In the genomic region with DNA sequence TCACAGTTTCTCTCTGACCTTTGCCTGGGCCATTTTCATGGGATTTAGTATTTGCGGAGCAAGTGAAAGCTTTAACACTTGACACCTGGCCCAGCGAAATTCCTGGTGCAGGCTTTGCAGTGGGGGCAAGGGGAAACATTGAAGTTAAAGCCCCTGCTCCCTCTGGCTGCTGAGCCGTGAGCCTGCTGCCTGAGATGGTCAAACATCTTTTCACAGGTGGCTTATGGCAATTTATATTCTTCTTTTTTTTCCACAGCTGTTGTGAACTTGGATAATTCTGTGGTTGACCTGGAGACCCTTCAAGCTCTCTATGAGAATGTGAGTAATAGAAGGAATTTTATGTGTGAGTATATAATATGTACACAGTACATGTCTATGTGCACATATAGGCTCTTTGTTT, we compare ENCODE assay signal across 31 cellular contexts.
DNase-seq lines count a peak whose midpoint lies in the region; TF ChIP-seq lines count a peak whose summit lies in the region.
"Had no signal": no experiment of that assay in that cellular context is flagged by ENCODE, and none has a peak within 500 bp of the region (broad histone marks: within the 10 kb centered on the region; RNA-seq: fewer than 3 reads in every experiment).

No MANE protein-coding gene starts in this region.

- no peaks in the 10 kb centered on the region for H3K4me1 ChIP-seq in iPS DF 6.9 (ENCODE audit: control insufficient read depth, insufficient read depth, low read length)
- H3K4me1 ChIP-seq in OCI-LY7 (ENCODE audit: insufficient read depth, low read length, poor library complexity, severe bottlenecking): no peaks in the 10 kb centered on the region
- H3K4me1 ChIP-seq: breast epithelium, Caco-2, esophagus squamous epithelium, gastroesophageal sphincter, uterus had no signal

- H3K4me2 ChIP-seq in OCI-LY7 (ENCODE audit: low read length): no peak overlapping the region

- H4K20me1 ChIP-seq in OCI-LY7 (ENCODE audit: insufficient read depth, low read length): no peaks in the 10 kb centered on the region

- H3K9me3 Mint-ChIP-seq in progenitor cell of endocrine pancreas (ENCODE audit: low read depth): no peaks in the 10 kb centered on the region
- H3K9me3 Mint-ChIP-seq: T-helper 1 cell treated with Interleukin-12 subunit alpha and Interleukin-12 subunit beta and Interleukin-4 antibody, amounts not matched to agents 30 μg/mL and 1 μg/mL, for 36 hours had no signal

- H3K27me3 Mint-ChIP-seq in progenitor cell of endocrine pancreas: no peaks in the 10 kb centered on the region
- H3K27me3 Mint-ChIP-seq: activated CD4-positive, alpha-beta T cell treated with anti-CD3 and anti-CD28 coated beads for 36 hours; stimulated activated memory B cell treated with anti-CD40 and anti-IgM and Interleukin-4, amounts not matched to agents 10 μg/mL and 1 μg/mL and 100 μg/mL, for 72 hours had no signal

- H3K79me2 ChIP-seq in OCI-LY7 (ENCODE audit: insufficient read depth, low read depth, low read length): no peaks in the 10 kb centered on the region

- CTCF ChIA-PET in OCI-LY7 (lab: Charles Lee; ENCODE audit: unreplicated experiment): no interaction called here

- POLR2A ChIA-PET in OCI-LY7 (lab: Charles Lee): no interaction called here

- no TSS peak for BruUV-seq in OCI-LY7 (replicated peaks; lab: Mats Ljungman, UMichigan)

- DNase-seq in HCEC 1CT: peak; percentile 73
- DNase-seq in astrocyte of the cerebellum (ENCODE audit: low read depth): no peak
- peak; percentile 11 for DNase-seq in iPS DF 6.9 (ENCODE audit: low read depth, low spot score)
- DNase-seq in progenitor cell of endocrine pancreas (ENCODE audit: low spot score, unreplicated experiment): no peak
- DNase-seq in NCI-H345 (lab: John Stamatoyannopoulos, UW): no peak
- DNase-seq in NCI-H510A (lab: John Stamatoyannopoulos, UW): no peak
- DNase-seq in AG20443 (ENCODE audit: low spot score): no peak
- DNase-seq in OCI-LY7 (ENCODE audit: low spot score): no peak
- DNase-seq: activated CD4-positive, alpha-beta T cell treated with anti-CD3 and anti-CD28 coated beads for 36 hours; activated CD8-positive, alpha-beta memory T cell treated with anti-CD3 and anti-CD28 coated beads for 24 hours; activated gamma-delta T cell treated with Interleukin-2 at 50 U/mL for 16 hours; activated T-cell treated with anti-CD3 and anti-CD28 coated beads, Interleukin-2, amount 50 U/mL, for 1 hour; C1 segment of cervical spinal cord; Caco-2; DND-41; esophagus squamous epithelium; hypothalamus; KG1; NCI-H1694; NCI-H2171 treated with DMSO at 0.1 percent for 48 hours; NCI-H69; occipital lobe; stimulated activated CD4-positive, alpha-beta T cell treated with anti-CD3 and anti-CD28 coated beads, Interleukin-4, amount 100 ng/mL, for 1 hour; uterus had no signal

- in situ Hi-C loops in astrocyte of the cerebellum (cut with HindIII; ENCODE audit: low sequenced_read_pairs): no loop called here

- no peaks in the 10 kb centered on the region for H3K27me3 ChIP-seq in iPS DF 6.9 (ENCODE audit: control insufficient read depth, insufficient read depth, low read length)
- H3K27me3 ChIP-seq: breast epithelium, esophagus squamous epithelium, gastroesophageal sphincter, uterus had no signal

- no CpG with 5 or more reads among the region's 3 CpGs for WGBS in iPS DF 6.9 (ENCODE audit: insufficient coverage, insufficient read length)

- no peak overlapping the region for H3K4me3 Mint-ChIP-seq in progenitor cell of endocrine pancreas (ENCODE audit: low read depth)
- H3K4me3 Mint-ChIP-seq: activated CD4-positive, alpha-beta T cell treated with anti-CD3 and anti-CD28 coated beads for 36 hours; stimulated activated memory B cell treated with anti-CD40 and anti-IgM and Interleukin-4, amounts not matched to agents 10 μg/mL and 1 μg/mL and 100 μg/mL, for 72 hours; T-helper 1 cell treated with Interleukin-12 subunit alpha and Interleukin-12 subunit beta and Interleukin-4 antibody, amounts not matched to agents 30 μg/mL and 1 μg/mL, for 36 hours had no signal

- intact Hi-C loops in OCI-LY7 (cut with micrococcal nuclease; ENCODE audit: unreplicated experiment): no loop called here

- no peaks in the 10 kb centered on the region for H3K36me3 Mint-ChIP-seq in progenitor cell of endocrine pancreas (ENCODE audit: insufficient read depth)
- H3K36me3 Mint-ChIP-seq: stimulated activated memory B cell treated with anti-CD40 and anti-IgM and Interleukin-4, amounts not matched to agents 10 μg/mL and 1 μg/mL and 100 μg/mL, for 72 hours had no signal

- no peak overlapping the region for H3K27ac ChIP-seq in iPS DF 6.9 (ENCODE audit: low read length)
- H3K27ac ChIP-seq in OCI-LY7 (ENCODE audit: low read depth, low read length, poor library complexity, severe bottlenecking): no peak overlapping the region
- H3K27ac ChIP-seq: breast epithelium, coronary artery, esophagus squamous epithelium, gastroesophageal sphincter, RWPE1, SK-N-MC, uterus had no signal

- H3K9me2 ChIP-seq in OCI-LY7 (ENCODE audit: insufficient read depth, low read length): no peaks in the 10 kb centered on the region

- H3K4me1 Mint-ChIP-seq in progenitor cell of endocrine pancreas (ENCODE audit: low read depth): peaks cover 14% of the 10 kb centered on the region
- H3K4me1 Mint-ChIP-seq: activated CD4-positive, alpha-beta T cell treated with anti-CD3 and anti-CD28 coated beads for 36 hours; stimulated activated memory B cell treated with anti-CD40 and anti-IgM and Interleukin-4, amounts not matched to agents 10 μg/mL and 1 μg/mL and 100 μg/mL, for 72 hours had no signal

- H3K36me3 ChIP-seq in iPS DF 6.9 (ENCODE audit: control insufficient read depth, insufficient read depth, low read length): no peaks in the 10 kb centered on the region
- no peaks in the 10 kb centered on the region for H3K36me3 ChIP-seq in OCI-LY7 (ENCODE audit: insufficient read depth, low read length)
- H3K36me3 ChIP-seq: esophagus squamous epithelium, gastroesophageal sphincter, uterus had no signal

- H3K4me3 ChIP-seq in astrocyte of the cerebellum (ENCODE audit: low read depth, low read length): no peak overlapping the region
- H3K4me3 ChIP-seq in iPS DF 6.9 (ENCODE audit: low read length): no peak overlapping the region
- no peak overlapping the region for H3K4me3 ChIP-seq in OCI-LY7 (ENCODE audit: low read depth, low read length, poor library complexity, severe bottlenecking)
- H3K4me3 ChIP-seq: breast epithelium, coronary artery, esophagus squamous epithelium, gastroesophageal sphincter, SK-N-MC, uterus had no signal

- no peak overlapping the region for H3K27ac Mint-ChIP-seq in progenitor cell of endocrine pancreas
- H3K27ac Mint-ChIP-seq: activated CD4-positive, alpha-beta T cell treated with anti-CD3 and anti-CD28 coated beads for 36 hours; stimulated activated memory B cell treated with anti-CD40 and anti-IgM and Interleukin-4, amounts not matched to agents 10 μg/mL and 1 μg/mL and 100 μg/mL, for 72 hours; T-helper 1 cell treated with Interleukin-12 subunit alpha and Interleukin-12 subunit beta and Interleukin-4 antibody, amounts not matched to agents 30 μg/mL and 1 μg/mL, for 36 hours had no signal

- no peaks in the 10 kb centered on the region for H3K9me3 ChIP-seq in iPS DF 6.9 (ENCODE audit: control insufficient read depth, insufficient read depth, low read length)
- H3K9me3 ChIP-seq in OCI-LY7 (ENCODE audit: low read length): no peaks in the 10 kb centered on the region
- H3K9me3 ChIP-seq: breast epithelium, Caco-2, esophagus squamous epithelium, gastroesophageal sphincter, uterus had no signal

- no peak overlapping the region for H2AFZ ChIP-seq in OCI-LY7 (ENCODE audit: low read length)

- TF ChIP-seq CTCF in astrocyte of the cerebellum (IDR thresholded peaks at IDR 0.05; ENCODE audit: low read depth, low read length, missing control alignments) (peak; percentile 27), progenitor cell of endocrine pancreas (IDR thresholded peaks at IDR 0.05; ENCODE audit: unreplicated experiment) (peak; percentile 29), OCI-LY7 (conservative IDR thresholded peaks at IDR 0.05; ENCODE audit: low read length) (no peak)

Comparison
In these comparisons a context has a peak if more than half of its experiments do, and no peak if none do; other contexts are left out.
1. DNase-seq: peak in HCEC 1CT (single experiment) and iPS DF 6.9 (single experiment); none in astrocyte of the cerebellum (single experiment), progenitor cell of endocrine pancreas (single experiment), NCI-H345 (single experiment), NCI-H510A (single experiment), AG20443 (single experiment) and OCI-LY7 (single experiment).